In genomic region chr19:52923782-52924593, GRCh38 we compare ENCODE assay signal across 1 cellular context.
TF ChIP-seq lines count a peak whose summit lies in the region.

No MANE protein-coding gene starts in this region.

TF ChIP-seq in HepG2, 621 proteins besides CTCF, POLR2A, EP300 and RAD21:
- TF ChIP-seq ZNF274 (CRISPR knock-in tag; IDR thresholded peaks at IDR 0.05) = no peak
- no peak for TF ChIP-seq ZNF878 (CRISPR knock-in tag; IDR thresholded peaks at IDR 0.05)
- 0 out of 2 replicates have a peak, but pooled peaks have one; percentile 32 for TF ChIP-seq POGZ (CRISPR knock-in tag; IDR thresholded peaks at IDR 0.05)
- TF ChIP-seq KDM5B (CRISPR knock-in tag; IDR thresholded peaks at IDR 0.05; ENCODE audit: borderline replicate concordance) = no peak
- 0 out of 2 replicates have a peak, but pooled peaks have one; percentile 12 for TF ChIP-seq ARID2 (CRISPR knock-in tag; IDR thresholded peaks at IDR 0.05; ENCODE audit: borderline replicate concordance)
- TF ChIP-seq ZNF530 (CRISPR knock-in tag; IDR thresholded peaks at IDR 0.05; ENCODE audit: low read depth) = no peak
- TF ChIP-seq, protein P1, sequence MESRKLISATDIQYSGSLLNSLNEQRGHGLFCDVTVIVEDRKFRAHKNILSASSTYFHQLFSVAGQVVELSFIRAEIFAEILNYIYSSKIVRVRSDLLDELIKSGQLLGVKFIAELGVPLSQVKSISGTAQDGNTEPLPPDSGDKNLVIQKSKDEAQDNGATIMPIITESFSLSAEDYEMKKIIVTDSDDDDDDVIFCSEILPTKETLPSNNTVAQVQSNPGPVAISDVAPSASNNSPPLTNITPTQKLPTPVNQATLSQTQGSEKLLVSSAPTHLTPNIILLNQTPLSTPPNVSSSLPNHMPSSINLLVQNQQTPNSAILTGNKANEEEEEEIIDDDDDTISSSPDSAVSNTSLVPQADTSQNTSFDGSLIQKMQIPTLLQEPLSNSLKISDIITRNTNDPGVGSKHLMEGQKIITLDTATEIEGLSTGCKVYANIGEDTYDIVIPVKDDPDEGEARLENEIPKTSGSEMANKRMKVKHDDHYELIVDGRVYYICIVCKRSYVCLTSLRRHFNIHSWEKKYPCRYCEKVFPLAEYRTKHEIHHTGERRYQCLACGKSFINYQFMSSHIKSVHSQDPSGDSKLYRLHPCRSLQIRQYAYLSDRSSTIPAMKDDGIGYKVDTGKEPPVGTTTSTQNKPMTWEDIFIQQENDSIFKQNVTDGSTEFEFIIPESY (CRISPR knock-in tag; IDR thresholded peaks at IDR 0.05) = peak; percentile 32; the same call in 1 of the 2 replicates
- TF ChIP-seq IRX3 (CRISPR knock-in tag; IDR thresholded peaks at IDR 0.05; ENCODE audit: borderline replicate concordance, low read depth) = no peak
- peak; percentile 73; the same call in 1 of the 2 replicates for TF ChIP-seq ZC3H13 (CRISPR knock-in tag; IDR thresholded peaks at IDR 0.05)
- TF ChIP-seq HOXA5 (CRISPR knock-in tag; IDR thresholded peaks at IDR 0.05) = no peak
- TF ChIP-seq ZFP62 (CRISPR knock-in tag; IDR thresholded peaks at IDR 0.05) = no peak
- peak; percentile 79 for TF ChIP-seq CEBPB (IDR thresholded peaks at IDR 0.05; ENCODE audit: borderline replicate concordance, low read depth, low read length)
- TF ChIP-seq PHF21A (CRISPR knock-in tag; IDR thresholded peaks at IDR 0.05) = peak; percentile 23; the same call in 1 of the 2 replicates
- no peak for TF ChIP-seq ZNF34 (CRISPR knock-in tag; IDR thresholded peaks at IDR 0.05; ENCODE audit: borderline replicate concordance)
- TF ChIP-seq MYC (CRISPR knock-in tag; IDR thresholded peaks at IDR 0.05; ENCODE audit: borderline replicate concordance) = peak; percentile 23; the same call in 1 of the 2 replicates
- peak; percentile 36; the same call in 1 of the 2 replicates for TF ChIP-seq ETV5 (CRISPR knock-in tag; IDR thresholded peaks at IDR 0.05; ENCODE audit: borderline replicate concordance)
- TF ChIP-seq ZXDC (CRISPR knock-in tag; IDR thresholded peaks at IDR 0.05) = 0 out of 2 replicates have a peak, but pooled peaks have one; percentile 23
- TF ChIP-seq, protein P2, sequence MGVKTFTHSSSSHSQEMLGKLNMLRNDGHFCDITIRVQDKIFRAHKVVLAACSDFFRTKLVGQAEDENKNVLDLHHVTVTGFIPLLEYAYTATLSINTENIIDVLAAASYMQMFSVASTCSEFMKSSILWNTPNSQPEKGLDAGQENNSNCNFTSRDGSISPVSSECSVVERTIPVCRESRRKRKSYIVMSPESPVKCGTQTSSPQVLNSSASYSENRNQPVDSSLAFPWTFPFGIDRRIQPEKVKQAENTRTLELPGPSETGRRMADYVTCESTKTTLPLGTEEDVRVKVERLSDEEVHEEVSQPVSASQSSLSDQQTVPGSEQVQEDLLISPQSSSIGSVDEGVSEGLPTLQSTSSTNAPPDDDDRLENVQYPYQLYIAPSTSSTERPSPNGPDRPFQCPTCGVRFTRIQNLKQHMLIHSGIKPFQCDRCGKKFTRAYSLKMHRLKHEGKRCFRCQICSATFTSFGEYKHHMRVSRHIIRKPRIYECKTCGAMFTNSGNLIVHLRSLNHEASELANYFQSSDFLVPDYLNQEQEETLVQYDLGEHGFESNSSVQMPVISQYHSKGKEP (CRISPR knock-in tag; IDR thresholded peaks at IDR 0.05) = no peak
- TF ChIP-seq SAP130 (CRISPR knock-in tag; IDR thresholded peaks at IDR 0.05; ENCODE audit: low read depth) = peak; percentile 49; the same call in 1 of the 2 replicates
- no peak for TF ChIP-seq ZNF282 (IDR thresholded peaks at IDR 0.05; ENCODE audit: partially characterized antibody)
- no peak for TF ChIP-seq ZNF432 (CRISPR knock-in tag; IDR thresholded peaks at IDR 0.05; ENCODE audit: borderline replicate concordance)
- TF ChIP-seq, protein P3, sequence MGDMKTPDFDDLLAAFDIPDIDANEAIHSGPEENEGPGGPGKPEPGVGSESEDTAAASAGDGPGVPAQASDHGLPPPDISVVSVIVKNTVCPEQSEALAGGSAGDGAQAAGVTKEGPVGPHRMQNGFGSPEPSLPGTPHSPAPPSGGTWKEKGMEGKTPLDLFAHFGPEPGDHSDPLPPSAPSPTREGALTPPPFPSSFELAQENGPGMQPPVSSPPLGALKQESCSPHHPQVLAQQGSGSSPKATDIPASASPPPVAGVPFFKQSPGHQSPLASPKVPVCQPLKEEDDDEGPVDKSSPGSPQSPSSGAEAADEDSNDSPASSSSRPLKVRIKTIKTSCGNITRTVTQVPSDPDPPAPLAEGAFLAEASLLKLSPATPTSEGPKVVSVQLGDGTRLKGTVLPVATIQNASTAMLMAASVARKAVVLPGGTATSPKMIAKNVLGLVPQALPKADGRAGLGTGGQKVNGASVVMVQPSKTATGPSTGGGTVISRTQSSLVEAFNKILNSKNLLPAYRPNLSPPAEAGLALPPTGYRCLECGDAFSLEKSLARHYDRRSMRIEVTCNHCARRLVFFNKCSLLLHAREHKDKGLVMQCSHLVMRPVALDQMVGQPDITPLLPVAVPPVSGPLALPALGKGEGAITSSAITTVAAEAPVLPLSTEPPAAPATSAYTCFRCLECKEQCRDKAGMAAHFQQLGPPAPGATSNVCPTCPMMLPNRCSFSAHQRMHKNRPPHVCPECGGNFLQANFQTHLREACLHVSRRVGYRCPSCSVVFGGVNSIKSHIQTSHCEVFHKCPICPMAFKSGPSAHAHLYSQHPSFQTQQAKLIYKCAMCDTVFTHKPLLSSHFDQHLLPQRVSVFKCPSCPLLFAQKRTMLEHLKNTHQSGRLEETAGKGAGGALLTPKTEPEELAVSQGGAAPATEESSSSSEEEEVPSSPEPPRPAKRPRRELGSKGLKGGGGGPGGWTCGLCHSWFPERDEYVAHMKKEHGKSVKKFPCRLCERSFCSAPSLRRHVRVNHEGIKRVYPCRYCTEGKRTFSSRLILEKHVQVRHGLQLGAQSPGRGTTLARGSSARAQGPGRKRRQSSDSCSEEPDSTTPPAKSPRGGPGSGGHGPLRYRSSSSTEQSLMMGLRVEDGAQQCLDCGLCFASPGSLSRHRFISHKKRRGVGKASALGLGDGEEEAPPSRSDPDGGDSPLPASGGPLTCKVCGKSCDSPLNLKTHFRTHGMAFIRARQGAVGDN (CRISPR knock-in tag; IDR thresholded peaks at IDR 0.05) = peak; percentile 41
- TF ChIP-seq, protein P4, sequence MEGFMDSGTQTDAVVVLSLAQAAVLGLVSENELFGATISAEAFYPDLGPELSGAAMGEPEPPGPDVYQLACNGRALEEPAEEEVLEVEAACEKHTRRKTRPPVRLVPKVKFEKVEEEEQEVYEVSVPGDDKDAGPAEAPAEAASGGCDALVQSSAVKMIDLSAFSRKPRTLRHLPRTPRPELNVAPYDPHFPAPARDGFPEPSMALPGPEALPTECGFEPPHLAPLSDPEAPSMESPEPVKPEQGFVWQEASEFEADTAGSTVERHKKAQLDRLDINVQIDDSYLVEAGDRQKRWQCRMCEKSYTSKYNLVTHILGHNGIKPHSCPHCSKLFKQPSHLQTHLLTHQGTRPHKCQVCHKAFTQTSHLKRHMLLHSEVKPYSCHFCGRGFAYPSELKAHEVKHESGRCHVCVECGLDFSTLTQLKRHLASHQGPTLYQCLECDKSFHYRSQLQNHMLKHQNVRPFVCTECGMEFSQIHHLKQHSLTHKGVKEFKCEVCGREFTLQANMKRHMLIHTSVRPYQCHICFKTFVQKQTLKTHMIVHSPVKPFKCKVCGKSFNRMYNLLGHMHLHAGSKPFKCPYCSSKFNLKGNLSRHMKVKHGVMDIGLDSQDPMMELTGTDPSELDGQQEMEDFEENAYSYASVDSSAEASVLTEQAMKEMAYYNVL (CRISPR knock-in tag; IDR thresholded peaks at IDR 0.05; ENCODE audit: borderline replicate concordance) = 0 out of 2 replicates have a peak, but pooled peaks have one; percentile 31
- no peak for TF ChIP-seq SOX6 (IDR thresholded peaks at IDR 0.05)
- TF ChIP-seq SOX6 (CRISPR knock-in tag; IDR thresholded peaks at IDR 0.05) = 0 out of 2 replicates have a peak, but pooled peaks have one; percentile 11
- peak; percentile 79 for TF ChIP-seq CEBPG (CRISPR knock-in tag; IDR thresholded peaks at IDR 0.05)
- TF ChIP-seq NONO (IDR thresholded peaks at IDR 0.05) = no peak
- TF ChIP-seq NONO (CRISPR knock-in tag; conservative IDR thresholded peaks at IDR 0.05) = 0 out of 2 replicates have a peak, but pooled peaks have one; percentile 47
- TF ChIP-seq ZBTB10 (CRISPR knock-in tag; IDR thresholded peaks at IDR 0.05; ENCODE audit: borderline replicate concordance) = no peak
- no peak for TF ChIP-seq ZNF556 (CRISPR knock-in tag; IDR thresholded peaks at IDR 0.05; ENCODE audit: borderline replicate concordance)
- TF ChIP-seq, protein P5, sequence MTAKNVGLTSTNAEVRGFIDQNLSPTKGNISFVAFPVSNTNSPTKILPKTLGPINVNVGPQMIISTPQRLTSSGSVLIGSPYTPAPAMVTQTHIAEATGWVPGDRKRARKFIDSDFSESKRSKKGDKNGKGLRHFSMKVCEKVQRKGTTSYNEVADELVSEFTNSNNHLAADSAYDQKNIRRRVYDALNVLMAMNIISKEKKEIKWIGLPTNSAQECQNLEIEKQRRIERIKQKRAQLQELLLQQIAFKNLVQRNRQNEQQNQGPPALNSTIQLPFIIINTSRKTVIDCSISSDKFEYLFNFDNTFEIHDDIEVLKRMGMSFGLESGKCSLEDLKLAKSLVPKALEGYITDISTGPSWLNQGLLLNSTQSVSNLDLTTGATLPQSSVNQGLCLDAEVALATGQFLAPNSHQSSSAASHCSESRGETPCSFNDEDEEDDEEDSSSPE (CRISPR knock-in tag; IDR thresholded peaks at IDR 0.05) = no peak
- TF ChIP-seq, protein P6, sequence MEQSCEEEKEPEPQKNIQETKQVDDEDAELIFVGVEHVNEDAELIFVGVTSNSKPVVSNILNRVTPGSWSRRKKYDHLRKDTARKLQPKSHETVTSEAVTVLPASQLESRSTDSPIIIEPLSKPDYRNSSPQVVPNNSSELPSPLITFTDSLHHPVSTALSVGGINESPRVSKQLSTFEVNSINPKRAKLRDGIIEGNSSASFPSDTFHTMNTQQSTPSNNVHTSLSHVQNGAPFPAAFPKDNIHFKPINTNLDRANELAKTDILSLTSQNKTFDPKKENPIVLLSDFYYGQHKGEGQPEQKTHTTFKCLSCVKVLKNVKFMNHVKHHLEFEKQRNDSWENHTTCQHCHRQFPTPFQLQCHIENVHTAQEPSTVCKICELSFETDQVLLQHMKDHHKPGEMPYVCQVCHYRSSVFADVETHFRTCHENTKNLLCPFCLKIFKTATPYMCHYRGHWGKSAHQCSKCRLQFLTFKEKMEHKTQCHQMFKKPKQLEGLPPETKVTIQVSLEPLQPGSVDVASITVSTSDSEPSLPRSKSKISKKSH (CRISPR knock-in tag; IDR thresholded peaks at IDR 0.05; ENCODE audit: borderline replicate concordance) = no peak
- TF ChIP-seq ZNF33A (CRISPR knock-in tag; IDR thresholded peaks at IDR 0.05; ENCODE audit: borderline replicate concordance) = no peak
- no peak for TF ChIP-seq NCOA2 (CRISPR knock-in tag; IDR thresholded peaks at IDR 0.05)
- TF ChIP-seq NBN (conservative IDR thresholded peaks at IDR 0.05) = no peak
- no peak for TF ChIP-seq GLMP (CRISPR knock-in tag; IDR thresholded peaks at IDR 0.05; ENCODE audit: borderline replicate concordance)
- TF ChIP-seq FOXA1 (IDR thresholded peaks at IDR 0.05) = no peak
- TF ChIP-seq FOXA1 (CRISPR knock-in tag; IDR thresholded peaks at IDR 0.05) = no peak
- peak; percentile 23 for TF ChIP-seq TEAD3 (CRISPR knock-in tag; optimal IDR thresholded peaks at IDR 0.05; ENCODE audit: borderline replicate concordance)
